In the genomic region with DNA sequence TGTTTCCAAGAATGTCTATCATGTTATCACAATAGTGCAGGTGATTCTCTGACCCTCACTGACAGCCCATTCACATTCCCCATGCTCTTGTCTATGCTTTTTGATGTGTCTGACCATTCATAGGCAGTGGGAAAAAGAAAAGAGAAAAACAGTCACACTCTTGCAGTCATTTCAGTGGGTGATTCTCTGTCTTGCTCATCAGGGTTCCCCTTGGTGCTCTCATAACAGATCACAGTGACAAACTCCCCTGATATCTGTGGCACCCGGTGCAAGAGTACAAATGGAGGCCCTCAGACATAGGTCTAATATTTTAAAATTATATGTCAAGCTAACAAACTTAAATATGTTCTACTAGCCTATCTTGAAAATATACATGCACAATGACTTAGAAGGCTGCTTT, we compare ENCODE assay signal across 11 cellular contexts.
DNase-seq lines count a peak whose midpoint lies in the region; ATAC-seq and TF ChIP-seq lines count a peak whose summit lies in the region.
"Had no signal": no experiment of that assay in that cellular context is flagged by ENCODE, and none has a peak within 500 bp of the region (broad histone marks: within the 10 kb centered on the region; RNA-seq: fewer than 3 reads in every experiment).

No MANE protein-coding gene starts in this region.

- H3K4me3 ChIP-seq in esophagus muscularis mucosa: no peak overlapping the region
- no peak overlapping the region for H3K4me3 ChIP-seq in ovary
- H3K4me3 ChIP-seq: stomach had no signal

- peak; percentile 34 to 64 for ATAC-seq in natural killer cell treated with Interleukin-12 subunit alpha and Interleukin-12 subunit beta and Interleukin-15 and Interleukin-18, amount 100 ng/mL, for 72 hours
- ATAC-seq in natural killer cell (no peak), HG02610 (IDR thresholded peaks at IDR 0.05; ENCODE audit: unreplicated experiment) (peak; percentile 57)
- ATAC-seq in stimulated activated naive CD8-positive, alpha-beta T cell treated with anti-CD3 and anti-CD28 coated beads, Interleukin-15, amount 100 ng/mL, for 72 hours: peak; percentile 78
- ATAC-seq: left lobe of liver had no signal

- H3K27me3 ChIP-seq in esophagus muscularis mucosa (no peaks in the 10 kb centered on the region), ovary (no peaks in the 10 kb centered on the region)
- H3K27me3 ChIP-seq: stomach had no signal

- intact Hi-C loops in natural killer cell (cut with micrococcal nuclease) (no loop called here), esophagus muscularis mucosa (cut with DNase I) (no loop called here), ovary (cut with DNase I) (no loop called here)

- H3K27ac ChIP-seq in esophagus muscularis mucosa (replicated peaks in 1 of 4): peak overlapping the region; percentile 77 to 85 (median 83)
- peak overlapping the region in 1 of 2 donors; percentile 7 for H3K27ac ChIP-seq in ovary

- peak overlapping the region; percentile 61 for H3K4me3 Mint-ChIP-seq in natural killer cell treated with Interleukin-12 subunit alpha and Interleukin-12 subunit beta and Interleukin-15 and Interleukin-18, amount 100 ng/mL, for 72 hours
- no peak overlapping the region for H3K4me3 Mint-ChIP-seq in natural killer cell
- no peak overlapping the region for H3K4me3 Mint-ChIP-seq in stimulated activated naive CD8-positive, alpha-beta T cell treated with anti-CD3 and anti-CD28 coated beads, Interleukin-15, amount 100 ng/mL, for 72 hours

- H3K36me3 Mint-ChIP-seq in natural killer cell treated with Interleukin-12 subunit alpha and Interleukin-12 subunit beta and Interleukin-15 and Interleukin-18, amount 100 ng/mL, for 72 hours: no peaks in the 10 kb centered on the region
- H3K36me3 Mint-ChIP-seq in natural killer cell: no peaks in the 10 kb centered on the region

- WGBS in esophagus muscularis mucosa: 95% methylated on average over 1 of the region's 1 CpG
- 66 to 86% (median 76%) methylated on average over 1 of the region's 1 CpG for WGBS in ovary, 3 donors

- TF ChIP-seq CTCF in natural killer cell (IDR thresholded peaks at IDR 0.05) (no peak), esophagus muscularis mucosa (IDR thresholded peaks at IDR 0.05) (no peak), ovary (IDR thresholded peaks at IDR 0.05) (no peak)

- H3K4me1 ChIP-seq in esophagus muscularis mucosa: peaks cover 50 to 99% (median 96%) of the 10 kb centered on the region in 4 donors
- H3K4me1 ChIP-seq in ovary (ENCODE audit: insufficient read depth): peaks cover 11% of the 10 kb centered on the region

- DNase-seq in natural killer cell treated with Interleukin-12 subunit alpha and Interleukin-12 subunit beta and Interleukin-15 and Interleukin-18, amount 100 ng/mL, for 72 hours (ENCODE audit: low spot score): no peak
- no peak for DNase-seq in natural killer cell
- DNase-seq in esophagus muscularis mucosa (ENCODE audit: extremely low spot score): no peak
- DNase-seq in stimulated activated naive CD8-positive, alpha-beta T cell treated with anti-CD3 and anti-CD28 coated beads, Interleukin-15, amount 100 ng/mL, for 72 hours: peak; percentile 7 to 54
- DNase-seq in ovary: no peak
- no peak for DNase-seq in erythroblast (lab: John Stamatoyannopoulos, UW)
- DNase-seq in OCI-M1 (lab: John Stamatoyannopoulos, UW): no peak
- DNase-seq: NCI-H2171, stomach had no signal

- H3K9me3 Mint-ChIP-seq in natural killer cell treated with Interleukin-12 subunit alpha and Interleukin-12 subunit beta and Interleukin-15 and Interleukin-18, amount 100 ng/mL, for 72 hours: peaks cover 3% of the 10 kb centered on the region
- H3K9me3 Mint-ChIP-seq in natural killer cell: no peaks in the 10 kb centered on the region
- H3K9me3 Mint-ChIP-seq in stimulated activated naive CD8-positive, alpha-beta T cell treated with anti-CD3 and anti-CD28 coated beads, Interleukin-15, amount 100 ng/mL, for 72 hours: peaks cover 0 to 8% of the 10 kb centered on the region in 2 donors

- TF ChIP-seq POLR2A in esophagus muscularis mucosa (IDR thresholded peaks at IDR 0.05; ENCODE audit: low read depth): no peak
- TF ChIP-seq POLR2A in ovary (IDR thresholded peaks at IDR 0.05): no peak
- TF ChIP-seq POLR2A in erythroblast (IDR thresholded peaks at IDR 0.05; ENCODE audit: low read length): no peak

- TF ChIP-seq EP300 in esophagus muscularis mucosa (IDR thresholded peaks at IDR 0.05) (no peak), ovary (IDR thresholded peaks at IDR 0.05) (no peak)

- H3K27ac Mint-ChIP-seq in natural killer cell treated with Interleukin-12 subunit alpha and Interleukin-12 subunit beta and Interleukin-15 and Interleukin-18, amount 100 ng/mL, for 72 hours: peak overlapping the region; percentile 92 to 99
- H3K27ac Mint-ChIP-seq in natural killer cell: peak overlapping the region in 1 of 2 donors; percentile 75
- H3K27ac Mint-ChIP-seq in stimulated activated naive CD8-positive, alpha-beta T cell treated with anti-CD3 and anti-CD28 coated beads, Interleukin-15, amount 100 ng/mL, for 72 hours: peak overlapping the region in 1 of 2 donors; percentile 86

- H3K4me1 Mint-ChIP-seq in natural killer cell treated with Interleukin-12 subunit alpha and Interleukin-12 subunit beta and Interleukin-15 and Interleukin-18, amount 100 ng/mL, for 72 hours (ENCODE audit: low read depth in 2 of 2): peaks cover 52 to 70% of the 10 kb centered on the region in 2 donors
- peaks cover 13 to 15% of the 10 kb centered on the region in 2 donors for H3K4me1 Mint-ChIP-seq in natural killer cell
- peaks cover 55% of the 10 kb centered on the region for H3K4me1 Mint-ChIP-seq in stimulated activated naive CD8-positive, alpha-beta T cell treated with anti-CD3 and anti-CD28 coated beads, Interleukin-15, amount 100 ng/mL, for 72 hours

- no peaks in the 10 kb centered on the region for H3K27me3 Mint-ChIP-seq in natural killer cell treated with Interleukin-12 subunit alpha and Interleukin-12 subunit beta and Interleukin-15 and Interleukin-18, amount 100 ng/mL, for 72 hours
- H3K27me3 Mint-ChIP-seq in natural killer cell (ENCODE audit: low read depth in 2 of 2): no peaks in the 10 kb centered on the region
- no peaks in the 10 kb centered on the region for H3K27me3 Mint-ChIP-seq in stimulated activated naive CD8-positive, alpha-beta T cell treated with anti-CD3 and anti-CD28 coated beads, Interleukin-15, amount 100 ng/mL, for 72 hours

- no peaks in the 10 kb centered on the region for H3K9me3 ChIP-seq in esophagus muscularis mucosa
- H3K9me3 ChIP-seq in ovary: no peaks in the 10 kb centered on the region
- H3K9me3 ChIP-seq: stomach had no signal

- H3K36me3 ChIP-seq in esophagus muscularis mucosa (no peaks in the 10 kb centered on the region), ovary (no peaks in the 10 kb centered on the region)
- H3K36me3 ChIP-seq: stomach had no signal

Comparison
In these comparisons a context has a peak if more than half of its experiments do, and no peak if none do; other contexts are left out.
1. ATAC-seq: peak in natural killer cell treated with Interleukin-12 subunit alpha and Interleukin-12 subunit beta and Interleukin-15 and Interleukin-18, amount 100 ng/mL, for 72 hours (2 of 2), HG02610 (single experiment) and stimulated activated naive CD8-positive, alpha-beta T cell treated with anti-CD3 and anti-CD28 coated beads, Interleukin-15, amount 100 ng/mL, for 72 hours (single experiment); none in natural killer cell (0 of 3).
2. DNase-seq: peak in stimulated activated naive CD8-positive, alpha-beta T cell treated with anti-CD3 and anti-CD28 coated beads, Interleukin-15, amount 100 ng/mL, for 72 hours (2 of 2); none in natural killer cell treated with Interleukin-12 subunit alpha and Interleukin-12 subunit beta and Interleukin-15 and Interleukin-18, amount 100 ng/mL, for 72 hours (single experiment), natural killer cell (single experiment), esophagus muscularis mucosa (single experiment), ovary (0 of 5), erythroblast (0 of 2) and OCI-M1 (single experiment).